ENCODE assay signal across 2 cellular contexts in genomic region chr3:112643621-112644236, GRCh38.
TF ChIP-seq lines count a peak whose summit lies in the region.

No MANE protein-coding gene starts in this region.

TF ChIP-seq in IMR-90, 13 proteins besides CTCF, POLR2A, EP300 and RAD21:
- TF ChIP-seq BHLHE40 (IDR thresholded peaks at IDR 0.05; ENCODE audit: low read depth, low read length) (no peak), USF2 (IDR thresholded peaks at IDR 0.05; ENCODE audit: low read depth, low read length) (no peak), FOS (IDR thresholded peaks at IDR 0.05; ENCODE audit: low read depth, low read length) (no peak), RCOR1 (IDR thresholded peaks at IDR 0.05; ENCODE audit: insufficient replicate concordance, low read length) (no peak), SMC3 (IDR thresholded peaks at IDR 0.05; ENCODE audit: low read depth, low read length) (no peak), MXI1 (IDR thresholded peaks at IDR 0.05; ENCODE audit: borderline replicate concordance, low read depth, low read length) (no peak)

TF ChIP-seq in GM12878, 131 proteins besides CTCF, POLR2A, EP300 and RAD21:
- TF ChIP-seq DPF2 (IDR thresholded peaks at IDR 0.05) (no peak), RELB (IDR thresholded peaks at IDR 0.05; ENCODE audit: low read depth) (peak; percentile 28; the same call in 1 of the 2 replicates), BHLHE40 (IDR thresholded peaks at IDR 0.05; ENCODE audit: borderline replicate concordance in 1 of 2, low read depth in 2 of 2, low read length in 1 of 2) (peak in 1 of 2 experiments; percentile 29; a peak in 1 of 4 replicates), RUNX3 (IDR thresholded peaks at IDR 0.05; ENCODE audit: low read length) (peak; percentile 42)
